In the genomic region with DNA sequence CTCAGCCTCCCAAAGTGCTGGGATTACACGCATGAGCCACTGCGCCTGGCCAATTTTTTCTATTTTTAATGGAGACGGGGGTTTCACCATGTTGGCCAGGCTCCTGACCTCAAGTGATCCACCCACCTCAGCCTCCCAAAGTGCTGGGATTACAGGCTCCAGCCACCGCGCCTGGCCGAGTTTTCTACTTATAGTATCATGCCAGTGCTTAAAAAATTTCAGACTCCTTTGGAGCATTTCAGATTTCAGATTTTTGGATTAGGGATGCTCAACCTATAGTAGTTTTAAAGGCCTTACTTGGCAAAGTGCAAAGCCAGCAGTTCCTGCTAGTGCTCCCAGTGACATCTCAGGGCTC, we compare ENCODE assay signal across 7 cellular contexts. TPM values are rescaled to one million over a fixed set of nuclear protein-coding genes. Genes with fewer than 3 reads are reported as not detected.
A peak's percentile ranks its signal among the peaks of the same experiment; 100 is the strongest.
DNase-seq lines count a peak whose midpoint lies in the region; ATAC-seq, FAIRE-seq and TF ChIP-seq lines count a peak whose summit lies in the region.
"Not testable (repeated sequence)": the region's sequence is repeated elsewhere in the genome, so short reads cannot be mapped to it uniquely, and the experiment has no call there.

No MANE protein-coding gene starts in this region.

- H3K27me3 Mint-ChIP-seq in H9 (ENCODE audit: low read depth); central memory CD8-positive, alpha-beta T cell: not testable (repeated sequence)

- H2BK12ac ChIP-seq in H9 (ENCODE audit: insufficient read length, low read depth, low read length), result not testable (repeated sequence)

- H3K27me3 ChIP-seq in H9 (ENCODE audit: insufficient read depth, low read length); left ventricle myocardium inferior (ENCODE audit: low read depth); suprapubic skin: not testable (repeated sequence)

- H3K4me3 ChIP-seq in A549, left ventricle myocardium inferior, suprapubic skin: not testable (repeated sequence)

- TF ChIP-seq RAD21 in A549 (conservative IDR thresholded peaks at IDR 0.05 in 1 of 2, IDR thresholded peaks at IDR 0.05 in 1 of 2), result not testable (repeated sequence)

- not testable (repeated sequence) for H3K4me1 ChIP-seq in A549; H9 (ENCODE audit: insufficient read depth, low read length); left ventricle myocardium inferior
- H3K4me1 ChIP-seq in suprapubic skin, result peaks cover 11% of the 10 kb centered on the region

- H3K23ac ChIP-seq in H9 (ENCODE audit: insufficient read length, low read depth, low read length), result not testable (repeated sequence)

- H2BK5ac ChIP-seq in H9 (ENCODE audit: insufficient read length, low read length), result not testable (repeated sequence)

- H2BK120ac ChIP-seq in H9 (ENCODE audit: low read depth, low read length, poor library complexity, severe bottlenecking), result not testable (repeated sequence)

- not testable (repeated sequence) for H4K5ac ChIP-seq in H9 (ENCODE audit: insufficient read length, low read depth, low read length)

- not testable (repeated sequence) for H3T11ph ChIP-seq in H9 (ENCODE audit: low read length)

- ATAC-seq in A549; central memory CD8-positive, alpha-beta T cell (replicated peaks; ENCODE audit: extremely low read depth, poor library complexity, severe bottlenecking); sciatic nerve: not testable (repeated sequence)

- H3K9me3 ChIP-seq in A549; H9 (ENCODE audit: control insufficient read depth, low read depth, low read length); left ventricle myocardium inferior (replicated peaks); suprapubic skin: not testable (repeated sequence)

- not testable (repeated sequence) for H3K4ac ChIP-seq in H9 (ENCODE audit: low read depth, low read length)

- H3K56ac ChIP-seq in H9 (ENCODE audit: insufficient read length, low read depth, low read length), result not testable (repeated sequence)

- intact Hi-C loops in left ventricle myocardium inferior (cut with micrococcal nuclease); sciatic nerve (cut with DNase I): not testable (repeated sequence)

- H3K9me3 Mint-ChIP-seq in H9; central memory CD8-positive, alpha-beta T cell: not testable (repeated sequence)

- not testable (repeated sequence) for H3K23me2 ChIP-seq in H9 (ENCODE audit: insufficient read length, low read depth, low read length, poor library complexity, severe bottlenecking)

- H3K9ac ChIP-seq in H9 (ENCODE audit: extremely low read depth, insufficient read length, low read length), result not testable (repeated sequence)

- H4K20me1 ChIP-seq in H9 (ENCODE audit: control insufficient read depth, insufficient read depth, insufficient read length), result not testable (repeated sequence)

- H3K79me1 ChIP-seq in H9 (ENCODE audit: insufficient read depth, low read depth, low read length, poor library complexity, severe bottlenecking), result peaks cover 11% of the 10 kb centered on the region

- H3K27ac ChIP-seq in A549; H9 (ENCODE audit: insufficient read length, low read depth, low read length); left ventricle myocardium inferior (replicated peaks); suprapubic skin: not testable (repeated sequence)

- H4K91ac ChIP-seq in H9 (ENCODE audit: insufficient read length, low read depth, low read length), result not testable (repeated sequence)

- H2BK20ac ChIP-seq in H9 (ENCODE audit: low read depth, low read length, poor library complexity, severe bottlenecking), result not testable (repeated sequence)

- TF ChIP-seq EP300 in A549 (IDR thresholded peaks at IDR 0.05); suprapubic skin (IDR thresholded peaks at IDR 0.05): not testable (repeated sequence)

- WGBS in A549 (ENCODE audit: missing lambda C conversion rate), result 95% methylated on average over 6 of the region's 6 CpGs
- WGBS in H9 (ENCODE audit: extremely low coverage, insufficient read length, low lambda C conversion rate), result no CpG with 5 or more reads among the region's 6 CpGs
- 96% methylated on average over 6 of the region's 6 CpGs for WGBS in suprapubic skin

- H3K27ac Mint-ChIP-seq in H9, result not testable (repeated sequence)
- H3K27ac Mint-ChIP-seq in central memory CD8-positive, alpha-beta T cell (ENCODE audit: low read depth), result peak overlapping the region; percentile 29

- peaks cover 4 to 15% of the 10 kb centered on the region in 2 experiments for H3K4me1 Mint-ChIP-seq in H9
- H3K4me1 Mint-ChIP-seq in central memory CD8-positive, alpha-beta T cell, result not testable (repeated sequence)

- not testable (repeated sequence) for H3K36me3 ChIP-seq in left ventricle myocardium inferior
- H3K36me3 ChIP-seq in suprapubic skin, result peaks cover 27% of the 10 kb centered on the region

- H3K36me3 Mint-ChIP-seq in H9 (ENCODE audit: insufficient read depth in 1 of 3, low read depth in 3 of 3), result peaks cover 11 to 32% (median 29%) of the 10 kb centered on the region in 3 experiments; a peak in 6 of 7 replicates
- H3K36me3 Mint-ChIP-seq in central memory CD8-positive, alpha-beta T cell (ENCODE audit: insufficient read depth), result peaks cover 11% of the 10 kb centered on the region

- H3K18ac ChIP-seq in H9 (ENCODE audit: insufficient read length, low read depth, low read length), result not testable (repeated sequence)

- H3K14ac ChIP-seq in H9 (ENCODE audit: insufficient read depth, low read length), result not testable (repeated sequence)

- not testable (repeated sequence) for H3K4me3 Mint-ChIP-seq in H9; central memory CD8-positive, alpha-beta T cell

- not testable (repeated sequence) for H3K4me2 ChIP-seq in A549; H9 (ENCODE audit: insufficient read depth, insufficient read length, low read length)

- not testable (repeated sequence) for TF ChIP-seq CTCF in A549 (IDR thresholded peaks at IDR 0.05); H9 (conservative IDR thresholded peaks at IDR 0.05); left ventricle myocardium inferior (IDR thresholded peaks at IDR 0.05; ENCODE audit: borderline replicate concordance); suprapubic skin (IDR thresholded peaks at IDR 0.05)

- H2BK15ac ChIP-seq in H9 (ENCODE audit: low read depth, low read length), result not testable (repeated sequence)

- not testable (repeated sequence) for DNase-seq in A549 (ENCODE audit: low read depth in 1 of 2, low spot score in 1 of 2); central memory CD8-positive, alpha-beta T cell (ENCODE audit: low spot score in 2 of 2)
- DNase-seq in H9 (peak; percentile 0), left ventricle myocardium inferior (peak; percentile 2), sciatic nerve (ENCODE audit: low spot score) (peak; percentile 38), suprapubic skin (ENCODE audit: low spot score in 2 of 2) (peak; percentile 19 to 44)
- DNase-seq in activated CD8-positive, alpha-beta memory T cell treated with anti-CD3 and anti-CD28 coated beads for 24 hours, result peak; percentile 24

- not testable (repeated sequence) for FAIRE-seq in A549 (lab: Jason Lieb, UNC)

- H2AK5ac ChIP-seq in H9 (ENCODE audit: insufficient read length, low read length), result not testable (repeated sequence)

- not testable (repeated sequence) for TF ChIP-seq POLR2A in A549 (IDR thresholded peaks at IDR 0.05; ENCODE audit: low read length); suprapubic skin (IDR thresholded peaks at IDR 0.05)

- H2AFZ ChIP-seq in H9 (ENCODE audit: low read length), result not testable (repeated sequence)

- not testable (repeated sequence) for H4K8ac ChIP-seq in H9 (replicated peaks; ENCODE audit: insufficient read length, low read depth, low read length)

- H3K79me2 ChIP-seq in H9 (ENCODE audit: insufficient read depth, low read length), result not testable (repeated sequence)

- POLR2A ChIA-PET in A549 (lab: Yijun Ruan, JAX), result not testable (repeated sequence)

- CTCF ChIA-PET in A549 (lab: Yijun Ruan, JAX), result not testable (repeated sequence)

TF ChIP-seq in A549, 52 proteins besides CTCF, POLR2A, EP300 and RAD21:
- peak; percentile 20 for TF ChIP-seq MAFK (IDR thresholded peaks at IDR 0.05; ENCODE audit: partially characterized antibody)

RNA-seq across cellular contexts. Expression of a gene that starts 8.3 kb away (rescaled TPM):
- polyA plus RNA-seq in A549 (2011; rRNA removed) (10.4 and 18.2 TPM in 2 replicates), A549 (2017; fragmentation: RNase III; extraction: RNeasy Plus Mini Kit Qiagen cat#74134 plus additional on column Dnase treatment) (11.0 to 13.8 TPM (median 12.1 TPM) in 3 replicates)
- 4.7 and 6.3 TPM in 2 replicates for polyA plus RNA-seq in A549 (2012; cell fraction: cytosol; rRNA removed)
- polyA plus RNA-seq in A549 (2012; cell fraction: nucleus; rRNA removed), result 16.2 and 20.8 TPM in 2 replicates
- polyA minus RNA-seq in A549 (2011; rRNA and poly(A)+ RNA removed), result 3.2 and 3.8 TPM in 2 replicates
- total RNA-seq in H9 (2021) (8.2 and 11.8 TPM in 2 replicates), left ventricle myocardium inferior (0.91 TPM), sciatic nerve (12.8 TPM), suprapubic skin (10 to 100 TPM in 1 of 4 donors, 1 to 10 TPM in 3; 2.4 to 13.6 (median 4.8) TPM)

RNA-seq across cellular contexts. Expression of a gene that starts 16.1 kb away (rescaled TPM):
- 47.5 and 58.0 TPM in 2 replicates for polyA plus RNA-seq in A549 (2011; rRNA removed)
- polyA plus RNA-seq in A549 (2012; cell fraction: cytosol; rRNA removed), result 87.7 and 149 TPM in 2 replicates
- 166 and 173 TPM in 2 replicates for polyA plus RNA-seq in A549 (2012; cell fraction: nucleus; rRNA removed)
- polyA plus RNA-seq in A549 (2017; fragmentation: RNase III; extraction: RNeasy Plus Mini Kit Qiagen cat#74134 plus additional on column Dnase treatment), result 69.5 to 74.0 TPM (median 69.7 TPM) in 3 replicates
- 124 and 139 TPM in 2 replicates for polyA minus RNA-seq in A549 (2011; rRNA and poly(A)+ RNA removed)
- total RNA-seq in H9 (2021), result 68.7 and 71.9 TPM in 2 replicates
- total RNA-seq in left ventricle myocardium inferior, result 6.6 TPM
- 15.0 TPM for total RNA-seq in sciatic nerve
- total RNA-seq in suprapubic skin, result 10 to 100 TPM; 20.3 to 38.1 (median 27.9) TPM
